ENCODE assay signal across 1 cellular context in genomic region chr18:76973512-76974302, GRCh38.
TF ChIP-seq lines count a peak whose summit lies in the region.

No MANE protein-coding gene starts in this region.

TF ChIP-seq in WTC11, 78 proteins besides CTCF, POLR2A, EP300 and RAD21 (continued from another document):
- TF ChIP-seq AR (CRISPR knock-in tag; IDR thresholded peaks at IDR 0.05), result no peak
